ENCODE assay signal across 1 cellular context in genomic region chr2:86016581-86016980, GRCh38.
TF ChIP-seq lines count a peak whose summit lies in the region.

No MANE protein-coding gene starts in this region.

TF ChIP-seq in GM23338, 12 proteins besides CTCF, POLR2A, EP300 and RAD21 (continued from another document):
- no peak for TF ChIP-seq ZNF114 (CRISPR knock-in tag; IDR thresholded peaks at IDR 0.05)
TF ChIP-seq in GM23338: peak in this region for 0.
